12 cellular contexts compared by ENCODE assay signal in the genomic region with DNA sequence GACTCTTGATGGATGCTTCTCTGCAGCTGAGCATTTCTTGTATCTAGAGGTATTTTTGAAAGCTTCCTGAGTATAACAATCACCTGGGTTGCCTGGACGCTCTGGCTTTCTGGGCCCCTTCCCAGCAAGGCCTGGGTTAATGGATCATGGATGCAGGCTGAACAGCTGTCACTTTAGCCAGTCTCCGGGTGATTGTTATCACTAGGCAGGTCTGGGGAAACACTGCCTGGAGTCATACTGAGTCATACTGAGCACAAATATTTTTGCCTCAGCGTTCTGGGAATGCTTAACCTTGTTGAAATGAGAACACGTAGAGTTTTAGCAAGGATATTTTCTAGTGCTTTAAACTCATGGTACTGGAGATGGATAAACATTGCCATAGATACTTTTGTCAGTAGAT.
DNase-seq lines count a peak whose midpoint lies in the region; FAIRE-seq and TF ChIP-seq lines count a peak whose summit lies in the region.
"Had no signal": no experiment of that assay in that cellular context is flagged by ENCODE, and none has a peak within 500 bp of the region (broad histone marks: within the 10 kb centered on the region; RNA-seq: fewer than 3 reads in every experiment).

No MANE protein-coding gene starts in this region.

- FAIRE-seq in HTR-8/SVneo (lab: Jason Lieb, UNC), result peak; percentile 97

- H3K4me1 ChIP-seq in breast epithelium, result no peaks in the 10 kb centered on the region
- H3K4me1 ChIP-seq: right lobe of liver had no signal

- intact Hi-C loops in breast epithelium (cut with DNase I; ENCODE audit: low total_unique reads), result no loop called here

- H3K27ac ChIP-seq in AG04450 (ENCODE audit: low read depth, low read length) (peak overlapping the region; percentile 71), breast epithelium (peak overlapping the region; percentile 72 to 78)
- H3K27ac ChIP-seq: right lobe of liver had no signal

- TF ChIP-seq CTCF in AG04450 (IDR thresholded peaks at IDR 0.05; ENCODE audit: low read depth, low read length) (no peak), breast epithelium (IDR thresholded peaks at IDR 0.05) (no peak)

- DNase-seq in AG04450 (ENCODE audit: low read depth, low spot score) (peak; percentile 49), HTR-8/SVneo (ENCODE audit: insufficient read length, low spot score) (peak; percentile 57), breast epithelium (ENCODE audit: low spot score in 2 of 2) (no peak), lung microvascular endothelial cell (ENCODE audit: low read depth in 2 of 2) (peak; percentile 55 to 86), SKM-1 (lab: John Stamatoyannopoulos, UW; ENCODE audit: unreplicated experiment) (no peak), LoVo (ENCODE audit: low spot score) (no peak), GM19240 (ENCODE audit: insufficient read length, low spot score) (no peak)
- no peak for DNase-seq in stimulated activated naive CD4-positive, alpha-beta T cell treated with Interleukin-2 at 50 U/mL for 16 hours (lab: John Stamatoyannopoulos, UW)
- DNase-seq: activated T-cell treated with anti-CD3 and anti-CD28 coated beads, Interleukin-2, amount 50 U/mL, for 72 hours; DND-41; right lobe of liver; SHP77 had no signal

- POLR2A ChIA-PET in AG04450 (lab: Yijun Ruan, JAX), result interaction anchor here (1.1 to 1.6 kb wide), 2 partner anchors 74 to 189 kb away, joined by 4 read pairs; no protein-coding TSS in a partner anchor

- no peaks in the 10 kb centered on the region for H3K27me3 ChIP-seq in AG04450 (ENCODE audit: control insufficient read depth, insufficient read depth, low read length)
- H3K27me3 ChIP-seq in breast epithelium, result peaks cover 0 to 9% of the 10 kb centered on the region in 2 donors

- CTCF ChIA-PET in AG04450 (lab: Charles Lee), result interaction anchor here (1.0 to 4.1 kb wide), 5 partner anchors 11 to 1768 kb away, joined by 3 to 35 read pairs (median 4); no protein-coding TSS in a partner anchor

- TF ChIP-seq POLR2A in breast epithelium (IDR thresholded peaks at IDR 0.05), result no peak

- no peak overlapping the region for H3K4me3 ChIP-seq in AG04450 (ENCODE audit: low read depth, low read length)
- H3K4me3 ChIP-seq in breast epithelium, result no peak overlapping the region
- H3K4me3 ChIP-seq: right lobe of liver had no signal

- H3K9me3 ChIP-seq in AG04450 (ENCODE audit: control insufficient read depth, insufficient read depth, low read length) (no peaks in the 10 kb centered on the region), breast epithelium (no peaks in the 10 kb centered on the region)
- H3K9me3 ChIP-seq: right lobe of liver had no signal

- H3K36me3 ChIP-seq in breast epithelium, result no peaks in the 10 kb centered on the region
- H3K36me3 ChIP-seq: right lobe of liver had no signal

Comparison
In these comparisons a context has a peak if more than half of its experiments do, and no peak if none do; other contexts are left out.
1. DNase-seq: peak in AG04450 (single experiment), HTR-8/SVneo (single experiment) and lung microvascular endothelial cell (2 of 2); none in breast epithelium (0 of 2), SKM-1 (single experiment), LoVo (single experiment), stimulated activated naive CD4-positive, alpha-beta T cell treated with Interleukin-2 at 50 U/mL for 16 hours (single experiment) and GM19240 (single experiment).